ENCODE assay signal across 28 cellular contexts in genomic region chr2:8720741-8721140, GRCh38.
"Had no signal": no experiment of that assay in that cellular context is flagged by ENCODE, and none has a peak within 500 bp of the region (broad histone marks: within the 10 kb centered on the region; RNA-seq: fewer than 3 reads in every experiment).

No MANE protein-coding gene starts in this region.

- H2AFZ ChIP-seq: parathyroid adenoma had no signal

- DNase-seq: effector CD4-positive, alpha-beta T cell; endodermal cell; erythroblast; foreskin keratinocyte; head of caudate nucleus; kidney glomerular epithelial cell; lower lobe of right lung; natural killer cell; nucleus accumbens; right lobe of liver; spleen; stimulated activated CD4-positive, alpha-beta T cell treated with anti-CD3 and anti-CD28 coated beads, Interleukin-15, amount 100 ng/mL, for 24 hours; stimulated activated CD4-positive, alpha-beta T cell treated with anti-CD3 and anti-CD28 coated beads, Interleukin-1b, Interleukin-23, amount 100 ng/mL, for 48 hours; stimulated activated CD4-positive, alpha-beta T cell treated with anti-CD3 and anti-CD28 coated beads, Interleukin-4, amount 100 ng/mL, for 24 hours; testis; upper lobe of right lung had no signal

- H3K27ac ChIP-seq: coronary artery, foreskin keratinocyte, lower lobe of right lung, parathyroid adenoma, prostate gland, right lobe of liver, spleen, testis, tibial nerve, upper lobe of right lung, vagina had no signal

- H3K4me1 ChIP-seq: foreskin keratinocyte, lower lobe of right lung, parathyroid adenoma, prostate gland, right lobe of liver, spleen, testis, tibial nerve, upper lobe of right lung, vagina had no signal

- H3K9me3 Mint-ChIP-seq: endodermal cell, natural killer cell, neural crest cell had no signal

- H3K27me3 ChIP-seq: foreskin keratinocyte, right lobe of liver, testis, tibial nerve, upper lobe of right lung, vagina had no signal

- H3K4me3 ChIP-seq: coronary artery, lower lobe of right lung, prostate gland, right lobe of liver, spleen, testis, tibial nerve, upper lobe of right lung, vagina had no signal

- H3K27ac Mint-ChIP-seq: endodermal cell; memory B cell; mesothelial cell of epicardium; natural killer cell; stimulated activated memory B cell treated with anti-CD40 and anti-IgM and Interleukin-4, amounts not matched to agents 10 μg/mL and 1 μg/mL and 100 μg/mL, for 72 hours; stimulated activated naive CD8-positive, alpha-beta T cell treated with anti-CD3 and anti-CD28 coated beads, Interleukin-15, Interleukin-2, amounts not matched to agents 100 ng/mL and 50 ng/mL, for 24 hours had no signal

- H3K9me3 ChIP-seq: lower lobe of right lung, prostate gland, right lobe of liver, testis, upper lobe of right lung, vagina had no signal

- H3K4me1 Mint-ChIP-seq: memory B cell; mesothelial cell of epicardium; natural killer cell; neural crest cell; stimulated activated memory B cell treated with anti-CD40 and anti-IgM and Interleukin-4, amounts not matched to agents 10 μg/mL and 1 μg/mL and 100 μg/mL, for 72 hours had no signal

- H3K4me3 Mint-ChIP-seq: endodermal cell; memory B cell; mesothelial cell of epicardium; natural killer cell; neural crest cell; stimulated activated memory B cell treated with anti-CD40 and anti-IgM and Interleukin-4, amounts not matched to agents 10 μg/mL and 1 μg/mL and 100 μg/mL, for 72 hours; stimulated activated naive CD8-positive, alpha-beta T cell treated with anti-CD3 and anti-CD28 coated beads, Interleukin-15, Interleukin-2, amounts not matched to agents 100 ng/mL and 50 ng/mL, for 24 hours had no signal

- H3K9ac ChIP-seq: parathyroid adenoma had no signal

- H3K79me2 ChIP-seq: parathyroid adenoma had no signal

- H3K36me3 Mint-ChIP-seq: memory B cell; natural killer cell; stimulated activated memory B cell treated with anti-CD40 and anti-IgM and Interleukin-4, amounts not matched to agents 10 μg/mL and 1 μg/mL and 100 μg/mL, for 72 hours had no signal

- FAIRE-seq: endothelial cell of umbilical vein, islet of Langerhans had no signal

- H3K36me3 ChIP-seq: lower lobe of right lung, prostate gland, right lobe of liver, upper lobe of right lung, vagina had no signal

- ATAC-seq: foreskin keratinocyte; lower lobe of right lung; natural killer cell; right lobe of liver; stimulated activated memory B cell treated with anti-CD40 and anti-IgM and Interleukin-4, amounts not matched to agents 10 μg/mL and 1 μg/mL and 100 μg/mL, for 72 hours; upper lobe of right lung had no signal
